36 cellular contexts compared by ENCODE assay signal in the genomic region with DNA sequence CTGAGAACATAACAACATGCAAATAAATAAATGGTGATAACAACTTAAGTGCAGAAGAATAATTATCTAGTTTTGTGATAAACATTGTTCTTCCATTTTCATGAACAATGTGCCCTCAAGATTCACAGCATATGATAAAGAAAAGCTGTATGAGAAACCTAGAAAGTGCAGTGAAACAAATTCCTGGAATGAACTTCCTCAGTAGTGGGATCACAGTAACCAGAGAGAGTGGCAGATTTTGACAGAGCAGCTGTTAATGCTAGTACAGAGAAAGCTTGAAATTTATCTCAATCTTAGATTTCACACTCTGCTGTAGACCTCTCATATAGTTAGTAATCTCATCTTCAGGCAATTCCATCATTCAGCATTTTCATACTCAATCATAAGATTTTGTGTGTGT.
"Had no signal": no experiment of that assay in that cellular context is flagged by ENCODE, and none has a peak within 500 bp of the region (broad histone marks: within the 10 kb centered on the region; RNA-seq: fewer than 3 reads in every experiment).

No MANE protein-coding gene starts in this region.

- ATAC-seq: activated CD8-positive, alpha-beta memory T cell treated with anti-CD3 and anti-CD28 coated beads, Interleukin-2, amount 10 ng/mL, durations not matched to agents 7 days and 5 days; activated T-cell treated with anti-CD3 and anti-CD28 coated beads, Interleukin-2, amount 50 U/mL, for 72 hours; activated T-helper 17 cell treated with anti-CD3 and anti-CD28 coated beads, Interleukin-2, amount 50 U/mL, for 72 hours; T-cell had no signal

- H3K27ac Mint-ChIP-seq: activated CD4-positive, alpha-beta memory T cell treated with anti-CD3 and anti-CD28 coated beads, Interleukin-2, amount 10 ng/mL, durations not matched to agents 7 days and 5 days; activated CD8-positive, alpha-beta memory T cell treated with anti-CD3 and anti-CD28 coated beads, Interleukin-2, amount 10 ng/mL, durations not matched to agents 7 days and 5 days; activated naive CD8-positive, alpha-beta T cell treated with anti-CD3 and anti-CD28 coated beads for 36 hours; activated T-cell treated with anti-CD3 and anti-CD28 coated beads, Interleukin-2, amount 50 U/mL, for 72 hours; activated T-helper 17 cell treated with anti-CD3 and anti-CD28 coated beads, Interleukin-2, amount 50 U/mL, for 72 hours; T-cell had no signal

- H3K27ac ChIP-seq: brain microvascular endothelial cell, KMS-11, SJSA1, WERI-Rb-1 had no signal

- H3K36me3 Mint-ChIP-seq: activated CD8-positive, alpha-beta memory T cell treated with anti-CD3 and anti-CD28 coated beads, Interleukin-2, amount 10 ng/mL, durations not matched to agents 7 days and 5 days; activated naive CD8-positive, alpha-beta T cell treated with anti-CD3 and anti-CD28 coated beads for 36 hours; T-cell had no signal

- H3K36me3 ChIP-seq: brain microvascular endothelial cell, SJSA1, WERI-Rb-1 had no signal

- H3K27me3 ChIP-seq: brain microvascular endothelial cell, SJSA1 had no signal

- H3K4me1 ChIP-seq: SJSA1 had no signal

- H3K4me3 Mint-ChIP-seq: activated CD4-positive, alpha-beta memory T cell treated with anti-CD3 and anti-CD28 coated beads, Interleukin-2, amount 10 ng/mL, durations not matched to agents 7 days and 5 days; activated CD8-positive, alpha-beta memory T cell treated with anti-CD3 and anti-CD28 coated beads, Interleukin-2, amount 10 ng/mL, durations not matched to agents 7 days and 5 days; activated naive CD8-positive, alpha-beta T cell treated with anti-CD3 and anti-CD28 coated beads for 36 hours; activated T-cell treated with anti-CD3 and anti-CD28 coated beads, Interleukin-2, amount 50 U/mL, for 72 hours; activated T-helper 17 cell treated with anti-CD3 and anti-CD28 coated beads, Interleukin-2, amount 50 U/mL, for 72 hours; T-cell had no signal

- H3K9ac ChIP-seq: KMS-11, SK-N-SH had no signal

- H3K9me3 ChIP-seq: SJSA1, SK-N-SH had no signal

- H3K4me1 Mint-ChIP-seq: activated CD4-positive, alpha-beta memory T cell treated with anti-CD3 and anti-CD28 coated beads, Interleukin-2, amount 10 ng/mL, durations not matched to agents 7 days and 5 days; activated CD8-positive, alpha-beta memory T cell treated with anti-CD3 and anti-CD28 coated beads, Interleukin-2, amount 10 ng/mL, durations not matched to agents 7 days and 5 days; activated naive CD8-positive, alpha-beta T cell treated with anti-CD3 and anti-CD28 coated beads for 36 hours; activated T-helper 17 cell treated with anti-CD3 and anti-CD28 coated beads, Interleukin-2, amount 50 U/mL, for 72 hours; T-cell had no signal

- DNase-seq: activated CD4-positive, alpha-beta memory T cell treated with anti-CD3 and anti-CD28 coated beads, Interleukin-2, amount 10 ng/mL, durations not matched to agents 7 days and 5 days; activated CD4-positive, alpha-beta T cell treated with anti-CD3 and anti-CD28 coated beads for 1 hour; activated CD4-positive, alpha-beta T cell treated with anti-CD3 and anti-CD28 coated beads for 48 hours; activated CD4-positive, CD25-positive, alpha-beta regulatory T cell; activated CD8-positive, alpha-beta memory T cell treated with anti-CD3 and anti-CD28 coated beads for 24 hours; activated CD8-positive, alpha-beta memory T cell treated with anti-CD3 and anti-CD28 coated beads, Interleukin-2, amount 10 ng/mL, durations not matched to agents 7 days and 5 days; activated CD8-positive, alpha-beta memory T cell treated with anti-CD3 and anti-CD28 coated beads, Interleukin-2, amount 50 U/mL, for 48 hours; activated effector memory CD4-positive, alpha-beta T cell treated with anti-CD3 and anti-CD28 coated beads, Interleukin-2, amount 50 U/mL, for 16 hours; activated naive CD4-positive, alpha-beta T cell; activated naive CD4-positive, alpha-beta T cell treated with anti-CD3 and anti-CD28 coated beads, Interleukin-2, amount 50 U/mL, for 16 hours; activated naive CD8-positive, alpha-beta T cell treated with anti-CD3 and anti-CD28 coated beads for 36 hours; activated T-cell treated with anti-CD3 and anti-CD28 coated beads, Interleukin-2, amount 50 U/mL, for 72 hours; amniotic stem cell; aorta; brain microvascular endothelial cell; central memory CD4-positive, alpha-beta T cell; NCI-H1092 treated with DMSO at 0.1 percent for 48 hours; NCI-H1417; NCI-H146; NCI-H187; NCI-H2029 treated with DMSO at 0.1 percent for 48 hours; NCI-H2107; NCI-H2171; NCI-H510A; NCI-H526; NCI-H748 treated with DMSO at 0.1 percent for 48 hours; NK-92 treated with Interleukin-12 subunit alpha and Interleukin-12 subunit beta, amount 100 ng/mL, for 24 hours; SHP77; SK-N-SH; T-cell; T-helper 2 cell; T1000; WERI-Rb-1 had no signal

- H3K4me3 ChIP-seq: SJSA1 had no signal

- H3K4me2 ChIP-seq: KMS-11, SK-N-SH had no signal

- H3K27me3 Mint-ChIP-seq: activated CD4-positive, alpha-beta memory T cell treated with anti-CD3 and anti-CD28 coated beads, Interleukin-2, amount 10 ng/mL, durations not matched to agents 7 days and 5 days; activated CD8-positive, alpha-beta memory T cell treated with anti-CD3 and anti-CD28 coated beads, Interleukin-2, amount 10 ng/mL, durations not matched to agents 7 days and 5 days; activated naive CD8-positive, alpha-beta T cell treated with anti-CD3 and anti-CD28 coated beads for 36 hours; activated T-helper 17 cell treated with anti-CD3 and anti-CD28 coated beads, Interleukin-2, amount 50 U/mL, for 72 hours; T-cell had no signal
